Comparison of ENCODE assay signal across 21 cellular contexts in the genomic region with DNA sequence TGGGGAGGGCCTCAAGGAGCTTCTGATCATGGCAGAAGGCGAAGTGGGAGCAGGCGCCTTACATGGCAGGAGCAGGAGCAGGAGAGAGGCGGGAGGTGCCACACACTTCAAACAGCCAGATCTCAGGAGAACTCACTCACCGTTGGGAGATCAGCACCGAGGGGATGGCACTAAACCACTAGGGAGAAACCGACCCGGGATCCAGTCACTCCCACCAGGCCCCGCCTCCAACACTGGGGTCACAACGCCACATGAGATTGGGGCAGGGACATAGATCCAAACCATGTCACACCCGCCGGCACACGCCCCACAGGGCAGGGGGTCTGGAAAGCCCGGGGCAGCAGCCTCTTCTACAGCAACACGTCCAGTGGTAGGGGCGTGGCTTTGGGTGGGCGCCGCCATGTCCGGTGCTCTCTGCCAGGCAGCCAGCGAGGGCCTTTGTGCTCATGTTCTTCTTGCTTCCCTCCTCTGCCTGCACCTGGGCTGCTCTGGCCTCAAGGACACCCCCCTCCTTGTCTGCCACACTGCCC.
"Had no signal": no experiment of that assay in that cellular context is flagged by ENCODE, and none has a peak within 500 bp of the region (broad histone marks: within the 10 kb centered on the region; RNA-seq: fewer than 3 reads in every experiment).

No MANE protein-coding gene starts in this region.

- DNase-seq: cerebellar nuclear complex; colonic mucosa; cortex of kidney; effector CD8-positive, alpha-beta T cell; effector memory CD8-positive, alpha-beta T cell; endodermal cell; foreskin keratinocyte; heart left ventricle; hypothalamus; immature natural killer cell; islet precursor cell; kidney; kidney glomerular epithelial cell; left colon; left ventricle myocardium inferior; lower lobe of right lung; mesenchymal stem cell; midbrain had no signal

- H3K4me1 ChIP-seq: colonic mucosa, esophagus muscularis mucosa, foreskin keratinocyte, gastroesophageal sphincter, heart left ventricle, left ventricle myocardium inferior, lower lobe of right lung had no signal

- H3K27me3 ChIP-seq: colonic mucosa, foreskin keratinocyte, hepatocyte had no signal

- H3K9me3 ChIP-seq: colonic mucosa, esophagus muscularis mucosa, lower lobe of right lung had no signal

- H3K27ac ChIP-seq: colonic mucosa, esophagus muscularis mucosa, foreskin keratinocyte, gastroesophageal sphincter, heart left ventricle, hepatocyte, left ventricle myocardium inferior, lower lobe of right lung had no signal

- H3K4me3 ChIP-seq: colonic mucosa, esophagus muscularis mucosa, gastroesophageal sphincter, heart left ventricle, hepatocyte, left ventricle myocardium inferior, lower lobe of right lung had no signal

- H3K36me3 ChIP-seq: colonic mucosa, esophagus muscularis mucosa, gastroesophageal sphincter, heart left ventricle, left ventricle myocardium inferior, lower lobe of right lung had no signal
